Comparison of ENCODE assay signal across 1 cellular context in genomic region chr17:45784293-45784582, GRCh38.
TF ChIP-seq lines count a peak whose summit lies in the region.

TSS of gene CRHR1 (plus strand) at chr17:45784320. CDS start at chr17:45784545, 225 bp downstream.

TF ChIP-seq in SK-N-SH, 30 proteins besides CTCF, POLR2A, EP300 and RAD21 (continued from another document):
- no peak for TF ChIP-seq ZBTB33 (IDR thresholded peaks at IDR 0.05; ENCODE audit: borderline replicate concordance, low read depth)
- TF ChIP-seq RCOR1 (IDR thresholded peaks at IDR 0.05; ENCODE audit: low read length), result no peak
- no peak for TF ChIP-seq RFX5 (IDR thresholded peaks at IDR 0.05; ENCODE audit: low read length)
- TF ChIP-seq RXRA (IDR thresholded peaks at IDR 0.05; ENCODE audit: borderline replicate concordance, low read depth), result no peak
- no peak for TF ChIP-seq NRF1 (IDR thresholded peaks at IDR 0.05; ENCODE audit: low read depth, low read length)
